ENCODE assay signal across 8 cellular contexts in the genomic region with DNA sequence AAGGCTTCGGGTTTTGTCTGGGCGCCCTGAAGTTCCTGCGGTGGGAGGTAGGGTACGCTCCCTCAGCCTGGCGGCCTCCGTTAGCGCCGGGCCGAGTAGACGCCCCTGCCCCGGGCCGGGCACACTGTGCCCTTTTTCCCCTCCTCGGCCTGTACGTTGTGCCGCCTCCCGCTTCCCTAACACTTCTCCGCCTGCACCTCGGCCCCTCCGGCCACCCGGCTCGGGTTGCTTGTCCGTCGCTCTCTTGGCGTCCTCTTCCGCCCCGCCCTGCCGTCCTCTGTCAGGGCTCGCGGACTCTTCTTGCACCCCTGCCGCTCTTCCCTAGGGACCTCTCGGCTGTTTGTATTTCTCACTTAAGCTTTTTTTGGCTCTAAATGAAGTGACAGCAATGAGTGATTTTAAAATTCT. TPM values are rescaled to one million over a fixed set of nuclear protein-coding genes. Genes with fewer than 3 reads are reported as not detected.
A peak's percentile ranks its signal among the peaks of the same experiment; 100 is the strongest.
DNase-seq lines count a peak whose midpoint lies in the region; ATAC-seq and TF ChIP-seq lines count a peak whose summit lies in the region.

No MANE protein-coding gene starts in this region.

- no peaks in the 10 kb centered on the region for H3K36me3 ChIP-seq in CD4-positive, CD25-positive, alpha-beta regulatory T cell (ENCODE audit: control insufficient read depth, insufficient read depth, low read length)
- H3K36me3 ChIP-seq in left ventricle myocardium inferior, result no peaks in the 10 kb centered on the region

- H3K4me1 ChIP-seq in CD4-positive, CD25-positive, alpha-beta regulatory T cell (ENCODE audit: control insufficient read depth, insufficient read depth, low read length, poor library complexity, severe bottlenecking), result peaks cover 28% of the 10 kb centered on the region
- peaks cover 14% of the 10 kb centered on the region for H3K4me1 ChIP-seq in left ventricle myocardium inferior

- peak; percentile 28 to 44 for ATAC-seq in CD4-positive, CD25-positive, alpha-beta regulatory T cell (ENCODE audit: low read depth in 2 of 2)
- ATAC-seq in GM18511 (IDR thresholded peaks at IDR 0.05; ENCODE audit: unreplicated experiment) (peak; percentile 52), HG02885 (IDR thresholded peaks at IDR 0.05; ENCODE audit: poor library complexity, unreplicated experiment) (peak; percentile 49), sciatic nerve (peak; percentile 31)
- ATAC-seq in activated T-cell treated with anti-CD3 and anti-CD28 coated beads, Interleukin-2, amount 50 U/mL, for 72 hours (replicated peaks in 1 of 2), result peak; percentile 64 to 70

- H3K9me3 ChIP-seq in CD4-positive, CD25-positive, alpha-beta regulatory T cell (ENCODE audit: control insufficient read depth in 2 of 2, low read length in 2 of 2), result no peaks in the 10 kb centered on the region
- no peaks in the 10 kb centered on the region for H3K9me3 ChIP-seq in left ventricle myocardium inferior (replicated peaks)

- DNase-seq in CD4-positive, CD25-positive, alpha-beta regulatory T cell, result no peak
- peak; percentile 53 for DNase-seq in NCI-H2171 (lab: John Stamatoyannopoulos, UW)
- peak in 1 of 2 donors; percentile 61 for DNase-seq in activated T-cell treated with anti-CD3 and anti-CD28 coated beads, Interleukin-2, amount 50 U/mL, for 72 hours
- peak; percentile 25 for DNase-seq in left ventricle myocardium inferior
- DNase-seq in sciatic nerve (ENCODE audit: low spot score), result no peak
- no peak for DNase-seq in medulla oblongata (ENCODE audit: extremely low spot score)

- no peaks in the 10 kb centered on the region for H3K27me3 ChIP-seq in CD4-positive, CD25-positive, alpha-beta regulatory T cell (ENCODE audit: control insufficient read depth, insufficient read depth, low read length)
- no peaks in the 10 kb centered on the region for H3K27me3 ChIP-seq in left ventricle myocardium inferior (ENCODE audit: low read depth)

- peak overlapping the region; percentile 88 to 98 (median 95) for H3K4me3 Mint-ChIP-seq in CD4-positive, CD25-positive, alpha-beta regulatory T cell
- peak overlapping the region; percentile 85 to 90 for H3K4me3 Mint-ChIP-seq in activated T-cell treated with anti-CD3 and anti-CD28 coated beads, Interleukin-2, amount 50 U/mL, for 72 hours

- H3K36me3 Mint-ChIP-seq in CD4-positive, CD25-positive, alpha-beta regulatory T cell, result no peaks in the 10 kb centered on the region
- peaks cover 1 to 3% of the 10 kb centered on the region in 2 donors for H3K36me3 Mint-ChIP-seq in activated T-cell treated with anti-CD3 and anti-CD28 coated beads, Interleukin-2, amount 50 U/mL, for 72 hours (ENCODE audit: insufficient read depth in 2 of 2)

- peak overlapping the region; percentile 99 for H3K4me3 ChIP-seq in CD4-positive, CD25-positive, alpha-beta regulatory T cell (ENCODE audit: low read depth, low read length)
- H3K4me3 ChIP-seq in left ventricle myocardium inferior, result peak overlapping the region; percentile 76

- peak overlapping the region; percentile 95 for H3K27ac ChIP-seq in CD4-positive, CD25-positive, alpha-beta regulatory T cell (ENCODE audit: insufficient read depth, low read length, poor library complexity, severe bottlenecking)
- H3K27ac ChIP-seq in left ventricle myocardium inferior (replicated peaks), result peak overlapping the region; percentile 94

- no peaks in the 10 kb centered on the region for H3K9me3 Mint-ChIP-seq in CD4-positive, CD25-positive, alpha-beta regulatory T cell
- no peaks in the 10 kb centered on the region for H3K9me3 Mint-ChIP-seq in activated T-cell treated with anti-CD3 and anti-CD28 coated beads, Interleukin-2, amount 50 U/mL, for 72 hours

- peaks cover 14 to 40% (median 19%) of the 10 kb centered on the region in 4 donors for H3K4me1 Mint-ChIP-seq in CD4-positive, CD25-positive, alpha-beta regulatory T cell
- peaks cover 27% of the 10 kb centered on the region for H3K4me1 Mint-ChIP-seq in activated T-cell treated with anti-CD3 and anti-CD28 coated beads, Interleukin-2, amount 50 U/mL, for 72 hours (ENCODE audit: low read depth)

- TF ChIP-seq CTCF in left ventricle myocardium inferior (IDR thresholded peaks at IDR 0.05; ENCODE audit: borderline replicate concordance), result peak; percentile 27

- H3K27me3 Mint-ChIP-seq in CD4-positive, CD25-positive, alpha-beta regulatory T cell, result peaks cover 10% of the 10 kb centered on the region
- H3K27me3 Mint-ChIP-seq in activated T-cell treated with anti-CD3 and anti-CD28 coated beads, Interleukin-2, amount 50 U/mL, for 72 hours (ENCODE audit: low read depth), result peaks cover 7% of the 10 kb centered on the region

- intact Hi-C loops in left ventricle myocardium inferior (cut with micrococcal nuclease) (no loop called here), sciatic nerve (cut with DNase I) (no loop called here)

- peak overlapping the region; percentile 89 to 100 (median 99) for H3K27ac Mint-ChIP-seq in CD4-positive, CD25-positive, alpha-beta regulatory T cell
- H3K27ac Mint-ChIP-seq in activated T-cell treated with anti-CD3 and anti-CD28 coated beads, Interleukin-2, amount 50 U/mL, for 72 hours, result peak overlapping the region; percentile 24

RNA-seq across cellular contexts. Expression of gene KNL1, which starts 0.4 kb away (rescaled TPM):
- 9.7 TPM for total RNA-seq in CD4-positive, CD25-positive, alpha-beta regulatory T cell
- 1 to 10 TPM in 2 of 4 donors, under 1 TPM in 2; 0.46 to 1.6 (median 1.2) TPM for polyA plus RNA-seq in CD4-positive, CD25-positive, alpha-beta regulatory T cell
- 10 to 100 TPM; 32.5 to 34.1 TPM for total RNA-seq in activated T-cell treated with anti-CD3 and anti-CD28 coated beads, Interleukin-2, amount 50 U/mL, for 72 hours
- 0.96 TPM for total RNA-seq in left ventricle myocardium inferior
- 0.89 TPM for total RNA-seq in sciatic nerve

RNA-seq across cellular contexts. Expression of gene RPUSD2, which starts 25.3 kb away (rescaled TPM):
- total RNA-seq in CD4-positive, CD25-positive, alpha-beta regulatory T cell, result 13.5 TPM
- 10 to 100 TPM; 21.2 to 27.7 (median 25.6) TPM for polyA plus RNA-seq in CD4-positive, CD25-positive, alpha-beta regulatory T cell
- 10 to 100 TPM; 11.3 to 12.9 TPM for total RNA-seq in activated T-cell treated with anti-CD3 and anti-CD28 coated beads, Interleukin-2, amount 50 U/mL, for 72 hours
- total RNA-seq in left ventricle myocardium inferior (12.0 TPM), sciatic nerve (6.1 TPM)

RNA-seq across cellular contexts. Expression of gene CCDC32, which starts 29.6 kb away (rescaled TPM):
- 30.6 TPM for total RNA-seq in CD4-positive, CD25-positive, alpha-beta regulatory T cell
- 10 to 100 TPM; 49.7 to 57.2 (median 53.9) TPM for polyA plus RNA-seq in CD4-positive, CD25-positive, alpha-beta regulatory T cell
- total RNA-seq in activated T-cell treated with anti-CD3 and anti-CD28 coated beads, Interleukin-2, amount 50 U/mL, for 72 hours, result 10 to 100 TPM; 34.8 to 38.1 TPM
- 24.1 TPM for total RNA-seq in left ventricle myocardium inferior
- 31.3 TPM for total RNA-seq in sciatic nerve

Comparison
In these comparisons a context has a peak if more than half of its experiments do, and no peak if none do; other contexts are left out.
1. DNase-seq: peak in NCI-H2171 (single experiment) and left ventricle myocardium inferior (single experiment); none in CD4-positive, CD25-positive, alpha-beta regulatory T cell (0 of 3), sciatic nerve (single experiment) and medulla oblongata (single experiment).
2. Peak in every context shown above with its lines, with median percentiles within 50 percentile points of each other: ATAC-seq.